Comparison of ENCODE assay signal across 9 cellular contexts in genomic region chr1:12161324-12161661, GRCh38. TPM values are rescaled to one million over a fixed set of nuclear protein-coding genes. Genes with fewer than 3 reads are reported as not detected.
DNase-seq lines count a peak whose midpoint lies in the region; ATAC-seq and TF ChIP-seq lines count a peak whose summit lies in the region.
"Had no signal": no experiment of that assay in that cellular context is flagged by ENCODE, and none has a peak within 500 bp of the region (broad histone marks: within the 10 kb centered on the region; RNA-seq: fewer than 3 reads in every experiment).

No MANE protein-coding gene starts in this region.

- TF ChIP-seq EP300 in suprapubic skin (IDR thresholded peaks at IDR 0.05), result no peak

- H3K27me3 Mint-ChIP-seq in progenitor cell of endocrine pancreas, result peaks cover 43% of the 10 kb centered on the region

- no peak for TF ChIP-seq POLR2A in Peyer's patch (IDR thresholded peaks at IDR 0.05)
- no peak for TF ChIP-seq POLR2A in suprapubic skin (IDR thresholded peaks at IDR 0.05)

- H3K36me3 ChIP-seq in Peyer's patch (no peaks in the 10 kb centered on the region), esophagus (ENCODE audit: control insufficient read depth in 2 of 2, insufficient read depth in 2 of 2, low read length in 1 of 2) (no peaks in the 10 kb centered on the region), skeletal muscle satellite cell (ENCODE audit: insufficient read depth, low read length) (no peaks in the 10 kb centered on the region), suprapubic skin (no peaks in the 10 kb centered on the region)

- H3K4me1 ChIP-seq in Peyer's patch (peaks cover 0 to 28% (median 21%) of the 10 kb centered on the region in 4 donors), esophagus (ENCODE audit: control insufficient read depth in 2 of 2, insufficient read depth in 2 of 2, low read length in 1 of 2) (peaks cover 0 to 14% of the 10 kb centered on the region in 2 donors), skeletal muscle satellite cell (ENCODE audit: control insufficient read depth, insufficient read depth, low read length) (peaks cover 13% of the 10 kb centered on the region), suprapubic skin (peaks cover 24% of the 10 kb centered on the region)

- H3K4me3 ChIP-seq in Peyer's patch (no peak overlapping the region), esophagus (ENCODE audit: low read depth in 1 of 2, low read length in 2 of 2) (no peak overlapping the region), skeletal muscle satellite cell (ENCODE audit: low read length) (no peak overlapping the region), suprapubic skin (no peak overlapping the region)

- H3K4me3 Mint-ChIP-seq in progenitor cell of endocrine pancreas (ENCODE audit: low read depth), result no peak overlapping the region

- WGBS in esophagus, 2 donors, result 66 to 80% methylated on average over 2 of the region's 2 CpGs
- 83% methylated on average over 2 of the region's 2 CpGs for WGBS in suprapubic skin

- TF ChIP-seq CTCF in Peyer's patch (IDR thresholded peaks at IDR 0.05), result no peak
- TF ChIP-seq CTCF in progenitor cell of endocrine pancreas (IDR thresholded peaks at IDR 0.05; ENCODE audit: unreplicated experiment), result no peak
- no peak for TF ChIP-seq CTCF in suprapubic skin (IDR thresholded peaks at IDR 0.05)

- no peak overlapping the region for H3K27ac Mint-ChIP-seq in progenitor cell of endocrine pancreas

- peak overlapping the region; percentile 46 for H3K4me2 ChIP-seq in skeletal muscle satellite cell (ENCODE audit: low read length)

- no peak overlapping the region for H3K9ac ChIP-seq in skeletal muscle satellite cell (ENCODE audit: low read depth, low read length)

- H3K27ac ChIP-seq in Peyer's patch (peak overlapping the region; percentile 71 to 81 (median 75)), esophagus (ENCODE audit: low read depth in 2 of 2, low read length in 1 of 2) (peak overlapping the region; percentile 67 to 69), suprapubic skin (no peak overlapping the region)

- H3K4me1 Mint-ChIP-seq in progenitor cell of endocrine pancreas (ENCODE audit: low read depth), result peaks cover 1% of the 10 kb centered on the region

- DNase-seq in Peyer's patch, result no peak
- no peak for DNase-seq in progenitor cell of endocrine pancreas (ENCODE audit: low spot score, unreplicated experiment)
- no peak for DNase-seq in T1000 (lab: John Stamatoyannopoulos, UW)
- DNase-seq in suprapubic skin (ENCODE audit: low spot score in 2 of 2), result no peak
- DNase-seq: NCI-H510A had no signal

- H3K9me3 Mint-ChIP-seq in progenitor cell of endocrine pancreas (ENCODE audit: low read depth), result no peaks in the 10 kb centered on the region

- no peaks in the 10 kb centered on the region for H3K27me3 ChIP-seq in Peyer's patch
- no peaks in the 10 kb centered on the region for H3K27me3 ChIP-seq in esophagus (ENCODE audit: control insufficient read depth in 1 of 2, insufficient read depth in 2 of 2, low read length in 2 of 2)
- H3K27me3 ChIP-seq in skeletal muscle satellite cell (ENCODE audit: control insufficient read depth, insufficient read depth, low read length), result peaks cover 3% of the 10 kb centered on the region
- no peaks in the 10 kb centered on the region for H3K27me3 ChIP-seq in suprapubic skin

- H3K9me3 ChIP-seq in Peyer's patch (no peaks in the 10 kb centered on the region), esophagus (ENCODE audit: control insufficient read depth in 2 of 2, insufficient read depth in 1 of 2, low read depth in 1 of 2, low read length in 1 of 2) (no peaks in the 10 kb centered on the region), skeletal muscle satellite cell (replicated peaks; ENCODE audit: low read length) (no peaks in the 10 kb centered on the region), suprapubic skin (no peaks in the 10 kb centered on the region)

- no peaks in the 10 kb centered on the region for H3K36me3 Mint-ChIP-seq in progenitor cell of endocrine pancreas (ENCODE audit: insufficient read depth)

- ATAC-seq in GM18907 (IDR thresholded peaks at IDR 0.05; ENCODE audit: unreplicated experiment) (peak; percentile 10), HG02970 (IDR thresholded peaks at IDR 0.05; ENCODE audit: low FRiP score, unreplicated experiment) (no peak)

RNA-seq across cellular contexts. Expression of gene TNFRSF1B, which starts 5.5 kb away (rescaled TPM):
- total RNA-seq in Peyer's patch (10 to 100 TPM; 37.1 to 92.8 (median 64.0) TPM), progenitor cell of endocrine pancreas (not detected in 2 replicates), suprapubic skin (10 to 100 TPM in 2 of 4 donors, 1 to 10 TPM in 2; 6.3 to 35.2 (median 11.9) TPM)
- polyA plus RNA-seq in esophagus, result 1 to 10 TPM; 1.8 to 3.4 TPM
- total RNA-seq in skeletal muscle satellite cell (2012; rRNA removed), result 5.7 and 11.7 TPM in 2 replicates
